ENCODE assay signal across 8 cellular contexts in genomic region chr6:32972353-32973143, GRCh38. TPM values are rescaled to one million over a fixed set of nuclear protein-coding genes. Genes with fewer than 3 reads are reported as not detected.
DNase-seq lines count a peak whose midpoint lies in the region; ATAC-seq and TF ChIP-seq lines count a peak whose summit lies in the region.

No MANE protein-coding gene starts in this region.

- H3K27ac ChIP-seq in breast epithelium = peak overlapping the region; percentile 96 to 100

- ATAC-seq in left lobe of liver (no peak), HG02870 (IDR thresholded peaks at IDR 0.05; ENCODE audit: unreplicated experiment) (no peak)

- H3K27me3 ChIP-seq in BE2C (no peaks in the 10 kb centered on the region), H7 (ENCODE audit: control insufficient read depth, insufficient read depth, low read length) (no peaks in the 10 kb centered on the region), breast epithelium (no peaks in the 10 kb centered on the region)

- no peaks in the 10 kb centered on the region for H3K4me1 ChIP-seq in BE2C
- peaks cover 5 to 17% of the 10 kb centered on the region in 2 donors for H3K4me1 ChIP-seq in breast epithelium

- TF ChIP-seq CTCF in BE2C (IDR thresholded peaks at IDR 0.05; ENCODE audit: low read depth, low read length) (no peak), breast epithelium (IDR thresholded peaks at IDR 0.05) (no peak)

- no peak for TF ChIP-seq POLR2A in breast epithelium (IDR thresholded peaks at IDR 0.05)

- no peaks in the 10 kb centered on the region for H3K9me3 ChIP-seq in BE2C
- H3K9me3 ChIP-seq in breast epithelium = no peaks in the 10 kb centered on the region

- peak overlapping the region; percentile 83 for H3K4me3 ChIP-seq in BE2C (ENCODE audit: low read depth, low read length)
- H3K4me3 ChIP-seq in H7 (ENCODE audit: insufficient read depth, low read depth, low read length) = peak overlapping the region; percentile 97
- H3K4me3 ChIP-seq in breast epithelium = peak overlapping the region; percentile 84 to 91 (median 85)

- intact Hi-C loops in breast epithelium (cut with DNase I; ENCODE audit: low total_unique reads) = no loop called here

- H3K36me3 ChIP-seq in BE2C = peaks cover 69% of the 10 kb centered on the region
- H3K36me3 ChIP-seq in H7 (replicated peaks; ENCODE audit: control insufficient read depth, insufficient read depth, low read length) = peaks cover 48% of the 10 kb centered on the region
- H3K36me3 ChIP-seq in breast epithelium = peaks cover 8% of the 10 kb centered on the region

- peak; percentile 57 for DNase-seq in BE2C
- peak; percentile 86 for DNase-seq in H7
- peak; percentile 77 for DNase-seq in SKM-1 (lab: John Stamatoyannopoulos, UW; ENCODE audit: unreplicated experiment)
- no peak for DNase-seq in breast epithelium (ENCODE audit: low spot score in 2 of 2)
- peak; percentile 63 for DNase-seq in left lobe of liver (ENCODE audit: low spot score)
- DNase-seq in stimulated activated CD8-positive, alpha-beta memory T cell treated with anti-CD3 and anti-CD28 coated beads, Interleukin-15, amount 100 ng/mL, for 48 hours (ENCODE audit: low read depth in 2 of 2) = peak; percentile 32 to 42
- DNase-seq in T1000 (lab: John Stamatoyannopoulos, UW) = no peak

RNA-seq across cellular contexts. Expression of gene BRD2, which starts 4.2 kb away (rescaled TPM):
- polyA plus RNA-seq in BE2C (2012; ENCODE audit: insufficient read depth, insufficient read length, low read depth) = 257 TPM
- 121 and 182 TPM in 2 replicates for total RNA-seq in H7 (2014; rRNA removed; shearing (Covaris generic))
- total RNA-seq in breast epithelium (100 to 1,000 TPM; 111 to 159 (median 122) TPM), left lobe of liver (76.2 TPM)

RNA-seq across cellular contexts. Expression of gene HLA-DMA, which starts 19.7 kb away (rescaled TPM):
- 0.56 TPM for polyA plus RNA-seq in BE2C (2012; ENCODE audit: insufficient read depth, insufficient read length, low read depth)
- 1.9 and 4.1 TPM in 2 replicates for total RNA-seq in H7 (2014; rRNA removed; shearing (Covaris generic))
- total RNA-seq in breast epithelium (10 to 100 TPM; 28.5 to 41.9 (median 30.9) TPM), left lobe of liver (6.6 TPM)

RNA-seq across cellular contexts. Expression of gene HLA-DMB, which starts 31.7 kb away (rescaled TPM):
- polyA plus RNA-seq in BE2C (2012; ENCODE audit: insufficient read depth, insufficient read length, low read depth) = not detected
- 0.17 and 0.55 TPM in 2 replicates for total RNA-seq in H7 (2014; rRNA removed; shearing (Covaris generic))
- 10 to 100 TPM; 16.4 to 52.0 (median 34.6) TPM for total RNA-seq in breast epithelium
- 2.6 TPM for total RNA-seq in left lobe of liver

RNA-seq across cellular contexts. Expression of gene HLA-DOA, which starts 36.8 kb away (rescaled TPM):
- not detected for polyA plus RNA-seq in BE2C (2012; ENCODE audit: insufficient read depth, insufficient read length, low read depth)
- 2.3 and 6.1 TPM in 2 replicates for total RNA-seq in H7 (2014; rRNA removed; shearing (Covaris generic))
- total RNA-seq in breast epithelium = 1 to 10 TPM; 2.1 to 5.7 (median 3.3) TPM
- 0.70 TPM for total RNA-seq in left lobe of liver

Comparison
In these comparisons a context has a peak if more than half of its experiments do, and no peak if none do; other contexts are left out.
1. DNase-seq: peak in BE2C (single experiment), H7 (single experiment), SKM-1 (single experiment), left lobe of liver (single experiment) and stimulated activated CD8-positive, alpha-beta memory T cell treated with anti-CD3 and anti-CD28 coated beads, Interleukin-15, amount 100 ng/mL, for 48 hours (2 of 2); none in breast epithelium (0 of 2) and T1000 (single experiment).
2. Peak in every context shown above with its lines, with median percentiles within 50 percentile points of each other: H3K4me3 ChIP-seq.